Comparison of ENCODE assay signal across 9 cellular contexts in the genomic region with DNA sequence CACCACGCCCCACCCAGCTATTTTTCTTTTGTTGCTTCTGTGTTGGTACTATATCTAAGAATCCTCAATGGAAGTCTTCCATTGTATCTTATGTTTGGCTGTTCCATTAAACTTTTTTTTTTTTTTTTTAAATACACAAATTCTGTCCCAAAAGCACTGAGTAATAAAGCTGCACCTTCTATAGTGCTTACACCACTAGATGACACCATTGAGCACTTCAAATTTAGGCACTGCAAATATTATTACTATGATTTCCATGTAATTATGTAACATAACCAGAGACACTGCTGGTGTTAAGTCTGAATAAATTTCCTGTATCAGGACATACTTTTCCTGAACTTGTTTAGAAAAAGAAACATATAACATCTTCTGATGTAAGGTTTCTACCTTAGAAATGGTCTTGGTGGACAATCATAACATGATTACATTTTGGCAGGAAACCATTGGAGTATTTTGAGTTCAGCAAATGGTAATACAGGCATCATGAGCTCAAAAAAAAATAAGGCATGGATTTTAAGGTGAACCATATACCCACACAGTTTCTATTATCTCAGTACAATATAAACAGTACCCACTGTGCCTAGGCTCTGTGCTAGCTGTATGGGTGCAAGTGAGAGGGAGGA.
DNase-seq lines count a peak whose midpoint lies in the region; ATAC-seq, FAIRE-seq and TF ChIP-seq lines count a peak whose summit lies in the region.
"Had no signal": no experiment of that assay in that cellular context is flagged by ENCODE, and none has a peak within 500 bp of the region (broad histone marks: within the 10 kb centered on the region; RNA-seq: fewer than 3 reads in every experiment).

No MANE protein-coding gene starts in this region.

- H3K4me3 ChIP-seq in AG04449 (ENCODE audit: low read depth, low read length) (no peak overlapping the region), adipocyte (ENCODE audit: low read length) (no peak overlapping the region), keratinocyte (ENCODE audit: control insufficient read depth in 2 of 3, extremely low read depth in 1 of 3, insufficient read depth in 2 of 3, low read depth in 1 of 3, low read length in 3 of 3) (no peak overlapping the region)

- H3K4me1 ChIP-seq in adipocyte (ENCODE audit: control insufficient read depth, insufficient read depth, low read length) (peaks cover 15% of the 10 kb centered on the region), keratinocyte (ENCODE audit: control insufficient read depth, extremely low read depth, insufficient read depth, low read length) (no peaks in the 10 kb centered on the region)

- intact Hi-C loops in activated T-helper 2 cell treated with anti-CD3 and anti-CD28 coated beads, Interferon-gamma antibody, Interleukin-2, Interleukin-4, amounts not matched to agents 10 μg/mL and 5 μg/mL and 100 μg/mL, durations not matched to agents 14 hours and 24 hours and 36 hours (cut with micrococcal nuclease): loop anchor here (2.0 kb wide), 1 partner anchor 254 kb away; no protein-coding TSS in a partner anchor

- H3K4me1 Mint-ChIP-seq in activated T-helper 2 cell treated with anti-CD3 and anti-CD28 coated beads, Interferon-gamma antibody, Interleukin-2, Interleukin-4, amounts not matched to agents 10 μg/mL and 5 μg/mL and 100 μg/mL, durations not matched to agents 14 hours and 24 hours and 36 hours (ENCODE audit: low read depth): no peaks in the 10 kb centered on the region

- H3K27ac Mint-ChIP-seq in activated T-helper 2 cell treated with anti-CD3 and anti-CD28 coated beads, Interferon-gamma antibody, Interleukin-2, Interleukin-4, amounts not matched to agents 10 μg/mL and 5 μg/mL and 100 μg/mL, durations not matched to agents 14 hours and 24 hours and 36 hours: no peak overlapping the region
- H3K27ac Mint-ChIP-seq: brain had no signal

- H3K27me3 ChIP-seq in adipocyte (replicated peaks; ENCODE audit: control insufficient read depth, insufficient read depth, low read length): no peaks in the 10 kb centered on the region
- no peaks in the 10 kb centered on the region for H3K27me3 ChIP-seq in keratinocyte (ENCODE audit: control insufficient read depth, extremely low read depth, insufficient read depth, low read length)

- TF ChIP-seq CTCF in AG04449 (IDR thresholded peaks at IDR 0.05; ENCODE audit: insufficient read depth, low read length, missing control alignments): peak; percentile 41
- peak in 2 of 3 experiments; percentile 35 to 52 for TF ChIP-seq CTCF in keratinocyte (optimal IDR thresholded peaks at IDR 0.05 in 1 of 3, IDR thresholded peaks at IDR 0.05 in 1 of 3, conservative IDR thresholded peaks at IDR 0.05 in 1 of 3; ENCODE audit: extremely low read depth in 1 of 3, insufficient read depth in 2 of 3, low read length in 3 of 3)

- no peak for ATAC-seq in HG02885 (IDR thresholded peaks at IDR 0.05; ENCODE audit: poor library complexity, unreplicated experiment)

- dilution Hi-C loops in keratinocyte (cut with MboI; ENCODE audit: extremely low pct_ligation_motif_present, low sequenced_read_pairs): no loop called here

- no peaks in the 10 kb centered on the region for H3K79me2 ChIP-seq in keratinocyte (ENCODE audit: control insufficient read depth, insufficient read depth, low read length)

- H3K9ac ChIP-seq in adipocyte (ENCODE audit: low read length) (no peak overlapping the region), keratinocyte (ENCODE audit: control insufficient read depth, extremely low read depth, insufficient read depth, low read length) (no peak overlapping the region)

- H3K9me1 ChIP-seq in keratinocyte (ENCODE audit: control insufficient read depth, extremely low read depth, insufficient read depth, low read length): no peaks in the 10 kb centered on the region

- POLR2A ChIA-PET in AG04449 (lab: Yijun Ruan, JAX): interaction anchor here (0.6 kb wide), 1 partner anchor 218 kb away, joined by 3 read pairs; no protein-coding TSS in a partner anchor

- H3K9me3 Mint-ChIP-seq in activated T-helper 2 cell treated with anti-CD3 and anti-CD28 coated beads, Interferon-gamma antibody, Interleukin-2, Interleukin-4, amounts not matched to agents 10 μg/mL and 5 μg/mL and 100 μg/mL, durations not matched to agents 14 hours and 24 hours and 36 hours: no peaks in the 10 kb centered on the region
- H3K9me3 Mint-ChIP-seq: brain had no signal

- H3K27me3 Mint-ChIP-seq in activated T-helper 2 cell treated with anti-CD3 and anti-CD28 coated beads, Interferon-gamma antibody, Interleukin-2, Interleukin-4, amounts not matched to agents 10 μg/mL and 5 μg/mL and 100 μg/mL, durations not matched to agents 14 hours and 24 hours and 36 hours (ENCODE audit: low read depth): no peaks in the 10 kb centered on the region
- H3K27me3 Mint-ChIP-seq: brain had no signal

- H3K9me3 ChIP-seq in adipocyte (ENCODE audit: control insufficient read depth, low read length) (no peaks in the 10 kb centered on the region), keratinocyte (ENCODE audit: control insufficient read depth, low read depth, low read length) (no peaks in the 10 kb centered on the region)

- CTCF ChIA-PET in AG04449 (lab: Yijun Ruan, JAX): interaction anchor here (0.6 to 7.7 kb wide), 11 partner anchors 9 to 319 kb away, joined by 3 to 78 read pairs (median 3); no protein-coding TSS in a partner anchor

- H3K36me3 ChIP-seq in adipocyte (ENCODE audit: control insufficient read depth, insufficient read depth, low read length, severe bottlenecking) (no peaks in the 10 kb centered on the region), keratinocyte (ENCODE audit: control insufficient read depth in 2 of 2, extremely low read depth in 1 of 2, insufficient read depth in 2 of 2, low read length in 2 of 2) (peaks cover 2 to 4% of the 10 kb centered on the region in 2 experiments)

- no peak overlapping the region for H3K27ac ChIP-seq in keratinocyte (ENCODE audit: control insufficient read depth, insufficient read depth, low read length)

- H3K4me2 ChIP-seq in keratinocyte (ENCODE audit: control insufficient read depth, extremely low read depth, insufficient read depth, low read depth, low read length): no peak overlapping the region

- FAIRE-seq in keratinocyte (lab: Jason Lieb, UNC) (no peak), GM12891 (lab: Jason Lieb, UNC) (no peak)

- H4K20me1 ChIP-seq in keratinocyte (ENCODE audit: control insufficient read depth, extremely low read depth, insufficient read depth, low read length): no peaks in the 10 kb centered on the region

- H3K36me3 Mint-ChIP-seq in activated T-helper 2 cell treated with anti-CD3 and anti-CD28 coated beads, Interferon-gamma antibody, Interleukin-2, Interleukin-4, amounts not matched to agents 10 μg/mL and 5 μg/mL and 100 μg/mL, durations not matched to agents 14 hours and 24 hours and 36 hours (ENCODE audit: low read depth): peaks cover 4% of the 10 kb centered on the region

- no peak overlapping the region for H3K4me3 Mint-ChIP-seq in activated T-helper 2 cell treated with anti-CD3 and anti-CD28 coated beads, Interferon-gamma antibody, Interleukin-2, Interleukin-4, amounts not matched to agents 10 μg/mL and 5 μg/mL and 100 μg/mL, durations not matched to agents 14 hours and 24 hours and 36 hours (ENCODE audit: low read depth)
- H3K4me3 Mint-ChIP-seq: brain had no signal

- no peak for TF ChIP-seq POLR2A in GM12891 (IDR thresholded peaks at IDR 0.05; ENCODE audit: low read depth, low read length)

- H2AFZ ChIP-seq in keratinocyte (ENCODE audit: control insufficient read depth, low read length): no peak overlapping the region

- no peak for DNase-seq in AG04449 (ENCODE audit: low read depth, low spot score)
- peak; percentile 64 for DNase-seq in HCEC 1CT
- peak; percentile 68 for DNase-seq in adipocyte (ENCODE audit: low read depth)
- no peak for DNase-seq in keratinocyte (ENCODE audit: low read depth, low spot score)
- no peak for DNase-seq in nucleus accumbens (lab: John Stamatoyannopoulos, UW)
- DNase-seq in GM12891 (ENCODE audit: insufficient read length, low spot score): no peak
- no peak for DNase-seq in activated T-helper 2 cell treated with anti-CD3 and anti-CD28 coated beads, Interferon-gamma antibody, Interleukin-2, Interleukin-4, amounts not matched to agents 10 μg/mL and 5 μg/mL and 100 μg/mL, durations not matched to agents 14 hours and 24 hours and 36 hours (ENCODE audit: low spot score)

TF ChIP-seq in GM12891, 5 proteins besides CTCF, POLR2A, EP300 and RAD21:
- no peak for TF ChIP-seq POU2F2 (IDR thresholded peaks at IDR 0.05; ENCODE audit: low read depth, low read length)
- no peak for TF ChIP-seq POLR2AphosphoS5 (IDR thresholded peaks at IDR 0.05; ENCODE audit: low read depth, low read length)
- no peak for TF ChIP-seq PAX5 (IDR thresholded peaks at IDR 0.05; ENCODE audit: insufficient read depth, low read length, severe bottlenecking)
- TF ChIP-seq TAF1 (IDR thresholded peaks at IDR 0.05; ENCODE audit: low read depth, low read length): no peak
- TF ChIP-seq SPI1 (IDR thresholded peaks at IDR 0.05; ENCODE audit: low read depth, low read length): no peak
TF ChIP-seq in GM12891: peak in this region for 0.

Comparison
In these comparisons a context has a peak if more than half of its experiments do, and no peak if none do; other contexts are left out.
1. DNase-seq: peak in HCEC 1CT (single experiment) and adipocyte (single experiment); none in AG04449 (single experiment), keratinocyte (single experiment), nucleus accumbens (0 of 56), GM12891 (single experiment) and activated T-helper 2 cell treated with anti-CD3 and anti-CD28 coated beads, Interferon-gamma antibody, Interleukin-2, Interleukin-4, amounts not matched to agents 10 μg/mL and 5 μg/mL and 100 μg/mL, durations not matched to agents 14 hours and 24 hours and 36 hours (single experiment).